Comparison of ENCODE assay signal across 8 cellular contexts in the genomic region with DNA sequence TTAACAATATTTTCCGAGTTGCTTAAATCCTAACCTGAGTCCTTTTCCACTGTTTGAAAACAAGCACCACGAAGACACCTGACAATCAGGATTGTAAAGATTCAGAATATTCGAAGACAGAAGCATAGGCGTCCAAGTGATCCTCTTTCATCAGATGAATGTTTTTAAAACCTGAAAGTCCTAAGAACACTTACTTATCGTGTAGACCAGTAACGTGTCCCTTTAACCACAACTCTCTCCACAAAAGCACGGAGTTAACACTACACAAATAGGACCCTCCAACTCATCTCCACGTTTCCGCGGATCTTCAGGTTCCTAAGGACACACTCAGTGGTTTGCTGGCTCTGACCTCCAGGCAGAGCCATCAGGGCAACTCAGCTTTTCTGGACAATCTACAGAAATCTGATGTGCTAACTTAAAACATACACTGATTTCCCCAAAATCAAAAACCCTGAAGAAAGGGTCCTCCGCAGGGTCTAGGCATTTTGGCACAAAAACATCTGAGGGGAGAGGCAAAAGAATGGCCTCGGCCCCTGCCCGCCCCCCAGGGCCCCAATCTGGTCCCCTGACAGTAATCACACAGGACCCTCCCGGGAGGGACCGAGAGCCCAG. TPM values are rescaled to one million over a fixed set of nuclear protein-coding genes. Genes with fewer than 3 reads are reported as not detected.
DNase-seq lines count a peak whose midpoint lies in the region; ATAC-seq lines count a peak whose summit lies in the region.

No MANE protein-coding gene starts in this region.

- H2BK12ac ChIP-seq in neuronal stem cell (ENCODE audit: low read length): no peak overlapping the region

- H3K36me3 ChIP-seq in neuronal stem cell (replicated peaks in 1 of 2; ENCODE audit: control insufficient read depth in 2 of 2, insufficient read depth in 2 of 2, low read length in 2 of 2): peaks cover 2 to 13% of the 10 kb centered on the region in 2 donors

- H4K91ac ChIP-seq in neuronal stem cell (ENCODE audit: low read depth, low read length, poor library complexity): no peak overlapping the region

- no CpG with 5 or more reads among the region's 15 CpGs for WGBS in neuronal stem cell (ENCODE audit: extremely low coverage in 2 of 2, insufficient read length in 2 of 2, insufficient replicate concordance in 1 of 2), 2 donors

- H3K4ac ChIP-seq in neuronal stem cell (ENCODE audit: low read length): peak overlapping the region; percentile 32

- in situ Hi-C loops in SK-MEL-5 (cut with HindIII; ENCODE audit: low pct_unique_long_range_greater_than_20kb, low sequenced_read_pairs): no loop called here

- peak overlapping the region; percentile 38 for H2BK15ac ChIP-seq in neuronal stem cell (ENCODE audit: low read length)

- no peak overlapping the region for H3K14ac ChIP-seq in neuronal stem cell (ENCODE audit: low read length)

- DNase-seq in stimulated activated naive CD8-positive, alpha-beta T cell treated with anti-CD3 and anti-CD28 coated beads, Interleukin-15, Interleukin-2, amounts not matched to agents 100 U/mL and 50 U/mL, for 24 hours: no peak
- DNase-seq in SK-MEL-5 (ENCODE audit: low read depth, low spot score) (peak; percentile 11), epithelial cell of prostate (ENCODE audit: low read depth, low spot score) (no peak), neuronal stem cell (ENCODE audit: low spot score) (no peak)
- no peak for DNase-seq in effector CD8-positive, alpha-beta T cell (lab: John Stamatoyannopoulos, UW)

- H2BK5ac ChIP-seq in neuronal stem cell (ENCODE audit: low read length): peak overlapping the region; percentile 92

- no peak for ATAC-seq in stimulated activated naive CD8-positive, alpha-beta T cell treated with anti-CD3 and anti-CD28 coated beads, Interleukin-15, Interleukin-2, amounts not matched to agents 100 U/mL and 50 U/mL, for 24 hours
- ATAC-seq in HG03108 (IDR thresholded peaks at IDR 0.05; ENCODE audit: unreplicated experiment) (no peak), HG03280 (IDR thresholded peaks at IDR 0.05; ENCODE audit: unreplicated experiment) (no peak)

- peaks cover 17% of the 10 kb centered on the region for H3K36me3 Mint-ChIP-seq in stimulated activated naive CD8-positive, alpha-beta T cell treated with anti-CD3 and anti-CD28 coated beads, Interleukin-15, Interleukin-2, amounts not matched to agents 100 ng/mL and 50 ng/mL, for 24 hours (ENCODE audit: low read depth)

- H3K4me3 ChIP-seq in neuronal stem cell (ENCODE audit: low read length in 2 of 2): peak overlapping the region; percentile 91 to 94

- H3K27ac ChIP-seq in epithelial cell of prostate (peak overlapping the region; percentile 73), neuronal stem cell (replicated peaks; ENCODE audit: low read length) (no peak overlapping the region)

- peaks cover 5 to 8% of the 10 kb centered on the region in 2 donors for H3K4me1 ChIP-seq in neuronal stem cell (ENCODE audit: control insufficient read depth in 2 of 2, insufficient read depth in 1 of 2, low read depth in 1 of 2, low read length in 2 of 2)

- H3K79me1 ChIP-seq in neuronal stem cell (ENCODE audit: low read depth, low read length): peaks cover 3% of the 10 kb centered on the region

- H3K4me1 Mint-ChIP-seq in stimulated activated naive CD8-positive, alpha-beta T cell treated with anti-CD3 and anti-CD28 coated beads, Interleukin-15, Interleukin-2, amounts not matched to agents 100 ng/mL and 50 ng/mL, for 24 hours (ENCODE audit: low read depth): peaks cover 54% of the 10 kb centered on the region

- no peak overlapping the region for H4K8ac ChIP-seq in neuronal stem cell (ENCODE audit: low read depth, low read length)

- H3K27me3 Mint-ChIP-seq in stimulated activated naive CD8-positive, alpha-beta T cell treated with anti-CD3 and anti-CD28 coated beads, Interleukin-15, Interleukin-2, amounts not matched to agents 100 ng/mL and 50 ng/mL, for 24 hours: no peaks in the 10 kb centered on the region

- peak overlapping the region; percentile 76 for H2AK5ac ChIP-seq in neuronal stem cell (ENCODE audit: low read depth, low read length)

- peak overlapping the region; percentile 89 for H3K4me3 Mint-ChIP-seq in stimulated activated naive CD8-positive, alpha-beta T cell treated with anti-CD3 and anti-CD28 coated beads, Interleukin-15, Interleukin-2, amounts not matched to agents 100 ng/mL and 50 ng/mL, for 24 hours

- H3K4me2 ChIP-seq in neuronal stem cell (ENCODE audit: insufficient read depth, low read length, poor library complexity, severe bottlenecking): peak overlapping the region; percentile 90

- no peak overlapping the region for H2BK120ac ChIP-seq in neuronal stem cell (ENCODE audit: low read depth, low read length)

- H3K9me3 Mint-ChIP-seq in stimulated activated naive CD8-positive, alpha-beta T cell treated with anti-CD3 and anti-CD28 coated beads, Interleukin-15, Interleukin-2, amounts not matched to agents 100 ng/mL and 50 ng/mL, for 24 hours: no peaks in the 10 kb centered on the region

- H3K18ac ChIP-seq in neuronal stem cell (ENCODE audit: low read length): peak overlapping the region; percentile 98

- no peaks in the 10 kb centered on the region for H3K27me3 ChIP-seq in neuronal stem cell (ENCODE audit: control insufficient read depth in 3 of 3, insufficient read depth in 3 of 3, low read depth in 1 of 3, low read length in 3 of 3)

- peaks cover 0 to 11% of the 10 kb centered on the region in 2 donors for H3K9me3 ChIP-seq in neuronal stem cell (replicated peaks in 1 of 2; ENCODE audit: control insufficient read depth in 2 of 2, insufficient read depth in 1 of 2, low read depth in 1 of 2, low read length in 2 of 2)

- peak overlapping the region; percentile 79 for H3K27ac Mint-ChIP-seq in stimulated activated naive CD8-positive, alpha-beta T cell treated with anti-CD3 and anti-CD28 coated beads, Interleukin-15, Interleukin-2, amounts not matched to agents 100 ng/mL and 50 ng/mL, for 24 hours

- H2AFZ ChIP-seq in neuronal stem cell (ENCODE audit: low read length): peak overlapping the region; percentile 96

- no peak overlapping the region for H3K23ac ChIP-seq in neuronal stem cell (ENCODE audit: low read depth, low read length, poor library complexity)

- H3K9ac ChIP-seq in neuronal stem cell (ENCODE audit: low read depth, low read length, poor library complexity): peak overlapping the region; percentile 94

RNA-seq across cellular contexts. Expression of a gene that starts 1.1 kb away (rescaled TPM):
- 36.6 and 38.8 TPM in 2 replicates for total RNA-seq in SK-MEL-5 (2014; rRNA removed; shearing (Covaris generic))
- 12.5 and 18.3 TPM in 2 replicates for polyA plus RNA-seq in SK-MEL-5 (2015; cell fraction: cytosol; rRNA removed)
- polyA plus RNA-seq in SK-MEL-5 (2015; cell fraction: nucleus; rRNA removed): 70.4 and 83.1 TPM in 2 replicates
- 75.9 TPM for polyA plus RNA-seq in neuronal stem cell (2013, experiment 1 of 2)
- 77.6 TPM for polyA plus RNA-seq in neuronal stem cell (2013, experiment 2 of 2)
